ENCODE assay signal across 1 cellular context in genomic region chr10:67835541-67836394, GRCh38.
A peak's percentile ranks its signal among the peaks of the same experiment; 100 is the strongest.
TF ChIP-seq lines count a peak whose summit lies in the region.

No MANE protein-coding gene starts in this region.

TF ChIP-seq in HEK293, 187 proteins besides CTCF, POLR2A, EP300 and RAD21 (continued from another document):
- TF ChIP-seq PRDM10 (tag by site-specific recombination; IDR thresholded peaks at IDR 0.05) (peak; percentile 55), ZBTB20 (tag by site-specific recombination; IDR thresholded peaks at IDR 0.05) (peak; percentile 84), ZNF155 (tag by site-specific recombination; IDR thresholded peaks at IDR 0.05) (0 out of 2 replicates have a peak, but pooled peaks have one; percentile 19), ZNF335 (tag by site-specific recombination; conservative IDR thresholded peaks at IDR 0.05) (peak; percentile 76), ZSCAN4 (tag by site-specific recombination; IDR thresholded peaks at IDR 0.05) (peak; percentile 56)
